In genomic region chr13:49240017-49240416, GRCh38 we compare ENCODE assay signal across 8 cellular contexts. TPM values are rescaled to one million over a fixed set of nuclear protein-coding genes. Genes with fewer than 3 reads are reported as not detected.
DNase-seq lines count a peak whose midpoint lies in the region; ATAC-seq, FAIRE-seq and TF ChIP-seq lines count a peak whose summit lies in the region.

No MANE protein-coding gene starts in this region.

- WGBS in pancreas, 2 donors, result 42 to 46% methylated on average over 4 of the region's 4 CpGs
- WGBS in stomach, 5 donors, result 34 to 57% (median 36%) methylated on average over 4 of the region's 4 CpGs

- intact Hi-C loops in CD8-positive, alpha-beta T cell (cut with DNase I, micrococcal nuclease), result loop anchor here (1.0 kb wide), 1 partner anchor 41 kb away; no protein-coding TSS in a partner anchor
- intact Hi-C loops in colonic mucosa (cut with DNase I), result loop anchor here (5.0 kb wide), 1 partner anchor 42 kb away; no protein-coding TSS in a partner anchor
- intact Hi-C loops in pancreas (cut with DNase I), result no loop called here
- intact Hi-C loops in stomach (cut with DNase I; ENCODE audit: low total_unique reads), result no loop called here

- FAIRE-seq in pancreas (lab: Jason Lieb, UNC), result no peak

- peak; percentile 74 for ATAC-seq in CD8-positive, alpha-beta T cell
- peak; percentile 50 for ATAC-seq in GM19023 (IDR thresholded peaks at IDR 0.05; ENCODE audit: unreplicated experiment)
- no peak for ATAC-seq in RWPE2 (ENCODE audit: low read depth)
- ATAC-seq in pancreas, result peak; percentile 43 to 64 (median 54)

- TF ChIP-seq CTCF in CD8-positive, alpha-beta T cell (IDR thresholded peaks at IDR 0.05), result peak; percentile 43
- peak; percentile 34 for TF ChIP-seq CTCF in RWPE2 (IDR thresholded peaks at IDR 0.05; ENCODE audit: poor library complexity, severe bottlenecking)
- TF ChIP-seq CTCF in colonic mucosa (IDR thresholded peaks at IDR 0.05), result peak; percentile 20
- TF ChIP-seq CTCF in pancreas (IDR thresholded peaks at IDR 0.05), result no peak
- peak in 3 of 7 experiments; percentile 10 to 29 (median 15) for TF ChIP-seq CTCF in stomach (IDR thresholded peaks at IDR 0.05)

- H3K27ac ChIP-seq in CD8-positive, alpha-beta T cell (ENCODE audit: low read depth, low read length), result no peak overlapping the region
- H3K27ac ChIP-seq in RWPE2 (ENCODE audit: poor library complexity, severe bottlenecking) (no peak overlapping the region), colonic mucosa (no peak overlapping the region), pancreas (no peak overlapping the region), stomach (no peak overlapping the region)

- no peaks in the 10 kb centered on the region for H3K4me1 ChIP-seq in CD8-positive, alpha-beta T cell (ENCODE audit: insufficient read depth, low read length)
- H3K4me1 ChIP-seq in RWPE2 (ENCODE audit: insufficient read depth, poor library complexity, severe bottlenecking) (no peaks in the 10 kb centered on the region), colonic mucosa (no peaks in the 10 kb centered on the region), pancreas (no peaks in the 10 kb centered on the region), stomach (no peaks in the 10 kb centered on the region)

- peaks cover 2% of the 10 kb centered on the region for H3K4me1 Mint-ChIP-seq in CD8-positive, alpha-beta T cell (ENCODE audit: low read depth)

- H3K9me3 ChIP-seq in CD8-positive, alpha-beta T cell (ENCODE audit: low read length), result no peaks in the 10 kb centered on the region
- H3K9me3 ChIP-seq in RWPE2 (ENCODE audit: severe bottlenecking), result no peaks in the 10 kb centered on the region
- H3K9me3 ChIP-seq in colonic mucosa, result no peaks in the 10 kb centered on the region
- no peaks in the 10 kb centered on the region for H3K9me3 ChIP-seq in pancreas
- no peaks in the 10 kb centered on the region for H3K9me3 ChIP-seq in stomach

- H3K9ac ChIP-seq in colonic mucosa (ENCODE audit: low read depth in 2 of 2, low read length in 2 of 2), result no peak overlapping the region

- no peaks in the 10 kb centered on the region for H3K36me3 Mint-ChIP-seq in CD8-positive, alpha-beta T cell

- POLR2A ChIA-PET in CD8-positive, alpha-beta T cell (lab: Charles Lee), result interaction anchor here (1.4 kb wide), 1 partner anchor 9 kb away, joined by 4 read pairs; no protein-coding TSS in a partner anchor

- no peak overlapping the region for H3K27ac Mint-ChIP-seq in CD8-positive, alpha-beta T cell

- H3K27me3 ChIP-seq in CD8-positive, alpha-beta T cell (ENCODE audit: insufficient read depth, low read length), result no peaks in the 10 kb centered on the region
- no peaks in the 10 kb centered on the region for H3K27me3 ChIP-seq in RWPE2 (ENCODE audit: insufficient read depth, poor library complexity, severe bottlenecking)
- no peaks in the 10 kb centered on the region for H3K27me3 ChIP-seq in colonic mucosa
- no peaks in the 10 kb centered on the region for H3K27me3 ChIP-seq in pancreas
- H3K27me3 ChIP-seq in stomach, result no peaks in the 10 kb centered on the region

- H3K36me3 ChIP-seq in CD8-positive, alpha-beta T cell (ENCODE audit: insufficient read depth, low read length), result no peaks in the 10 kb centered on the region
- no peaks in the 10 kb centered on the region for H3K36me3 ChIP-seq in RWPE2 (ENCODE audit: low read depth)
- H3K36me3 ChIP-seq in colonic mucosa, result no peaks in the 10 kb centered on the region
- H3K36me3 ChIP-seq in pancreas, result no peaks in the 10 kb centered on the region
- no peaks in the 10 kb centered on the region for H3K36me3 ChIP-seq in stomach

- no peaks in the 10 kb centered on the region for H3K9me3 Mint-ChIP-seq in CD8-positive, alpha-beta T cell

- DNase-seq in CD8-positive, alpha-beta T cell, result peak in 4 of 7 experiments; percentile 16 to 41 (median 29)
- DNase-seq in RWPE2 (ENCODE audit: low spot score) (no peak), colonic mucosa (no peak), pancreas (no peak), hypothalamus (lab: John Stamatoyannopoulos, UW) (no peak), stomach (no peak), SKM-1 (lab: John Stamatoyannopoulos, UW; ENCODE audit: unreplicated experiment) (no peak)

- no peak for TF ChIP-seq POLR2A in stomach (IDR thresholded peaks at IDR 0.05)

- no peak overlapping the region for H3K4me3 Mint-ChIP-seq in CD8-positive, alpha-beta T cell

- H3K4me3 ChIP-seq in CD8-positive, alpha-beta T cell (ENCODE audit: low read depth, low read length), result no peak overlapping the region
- H3K4me3 ChIP-seq in RWPE2 (ENCODE audit: severe bottlenecking) (no peak overlapping the region), colonic mucosa (no peak overlapping the region), pancreas (no peak overlapping the region), stomach (no peak overlapping the region)

- no peak for TF ChIP-seq EP300 in stomach (IDR thresholded peaks at IDR 0.05)

- CTCF ChIA-PET in CD8-positive, alpha-beta T cell (lab: Charles Lee), result interaction anchor here (0.6 to 5.5 kb wide), 8 partner anchors 9 to 367 kb away, joined by 3 to 28 read pairs (median 5); no protein-coding TSS in a partner anchor

- no peaks in the 10 kb centered on the region for H3K27me3 Mint-ChIP-seq in CD8-positive, alpha-beta T cell (ENCODE audit: low read depth)

RNA-seq across cellular contexts. Expression of gene CDADC1, which starts 7.7 kb away (rescaled TPM):
- 10 to 100 TPM; 15.9 to 17.2 TPM for total RNA-seq in CD8-positive, alpha-beta T cell
- 10 to 100 TPM in 1 of 2 donors, 1 to 10 TPM in 1; 8.9 to 10.1 TPM for total RNA-seq in colonic mucosa
- 1 to 10 TPM; 3.2 to 4.4 (median 3.6) TPM for total RNA-seq in pancreas
- 1 to 10 TPM; 2.5 to 3.7 TPM for polyA plus RNA-seq in pancreas
- total RNA-seq in stomach, result 10 to 100 TPM; 11.0 to 37.5 (median 18.4) TPM
- polyA plus RNA-seq in stomach, result 1 to 10 TPM; 4.5 to 5.2 (median 4.7) TPM

RNA-seq across cellular contexts. Expression of gene MLNR, which starts 19.9 kb away (rescaled TPM):
- not detected for total RNA-seq in CD8-positive, alpha-beta T cell
- total RNA-seq in colonic mucosa, result not detected
- total RNA-seq in pancreas, result not detected
- polyA plus RNA-seq in pancreas, result not detected
- total RNA-seq in stomach, result 1 to 10 TPM in 2 of 5 donors, not detected in 3; 1.8 to 2.4 TPM
- polyA plus RNA-seq in stomach, result under 1 TPM in 1 of 3 donors, not detected in 2; 0.08 TPM

Comparison
In these comparisons a context has a peak if more than half of its experiments do, and no peak if none do; other contexts are left out.
1. DNase-seq: peak in CD8-positive, alpha-beta T cell (4 of 7); none in RWPE2 (single experiment), colonic mucosa (single experiment), pancreas (0 of 6), hypothalamus (0 of 51), stomach (single experiment) and SKM-1 (single experiment).
2. CTCF ChIP-seq: peak in CD8-positive, alpha-beta T cell (single experiment), RWPE2 (single experiment) and colonic mucosa (single experiment); none in pancreas (0 of 4).
3. intact Hi-C loops: an anchor here in CD8-positive, alpha-beta T cell (1.0 kb wide) and colonic mucosa (5.0 kb wide); none called in pancreas and stomach.